9 cellular contexts compared by ENCODE assay signal in the genomic region with DNA sequence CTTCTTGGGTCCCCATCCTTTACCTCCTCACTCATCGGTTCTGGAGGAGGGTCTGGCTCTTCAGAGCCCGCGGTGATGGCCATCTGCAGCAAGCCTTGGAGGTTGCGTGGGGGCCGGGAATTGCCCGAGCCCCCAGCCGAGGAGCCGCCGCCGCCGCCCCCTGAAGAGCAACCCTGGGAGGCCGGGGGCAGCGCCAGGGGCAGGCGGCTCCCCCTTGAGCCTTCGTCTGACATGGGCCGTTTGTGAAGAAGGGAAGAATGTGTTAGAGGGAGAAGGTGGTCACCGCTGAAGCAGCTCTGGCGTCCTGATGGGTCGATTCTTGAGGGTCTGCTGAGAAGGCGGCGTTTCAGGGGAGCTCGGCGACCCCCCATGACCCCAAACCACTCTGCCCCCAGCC. TPM values are rescaled to one million over a fixed set of nuclear protein-coding genes. Genes with fewer than 3 reads are reported as not detected.
DNase-seq lines count a peak whose midpoint lies in the region; ATAC-seq and TF ChIP-seq lines count a peak whose summit lies in the region.
"Had no signal": no experiment of that assay in that cellular context is flagged by ENCODE, and none has a peak within 500 bp of the region (broad histone marks: within the 10 kb centered on the region; RNA-seq: fewer than 3 reads in every experiment).

No MANE protein-coding gene starts in this region.

- intact Hi-C loops in IMR-90 (cut with micrococcal nuclease), result no loop called here

- DNase-seq in IMR-90 (no peak), NCI-H1105 (lab: John Stamatoyannopoulos, UW) (no peak), GOT3 (lab: John Stamatoyannopoulos, UW) (no peak)
- DNase-seq in central memory CD8-positive, alpha-beta T cell (ENCODE audit: low spot score in 2 of 2), result no peak

- H3K27ac ChIP-seq in 22Rv1 (peak overlapping the region; percentile 83), IMR-90 (ENCODE audit: insufficient read depth, low read length) (peak overlapping the region; percentile 48; the same call in 1 of the 2 replicates)

- H3K9me1 ChIP-seq in IMR-90 (ENCODE audit: insufficient read depth, low read length), result peaks cover 10% of the 10 kb centered on the region

- H3K18ac ChIP-seq in IMR-90 (ENCODE audit: low read depth, low read length), result no peak overlapping the region

- H4K91ac ChIP-seq in IMR-90 (ENCODE audit: insufficient read depth, low read depth, low read length), result peak overlapping the region; percentile 41; the same call in 1 of the 2 replicates

- peak overlapping the region; percentile 81 for H2AK5ac ChIP-seq in IMR-90 (ENCODE audit: low read depth, low read length)

- H2BK120ac ChIP-seq in IMR-90 (ENCODE audit: low read depth, low read length), result no peak overlapping the region

- no peaks in the 10 kb centered on the region for H3K27me3 ChIP-seq in IMR-90 (ENCODE audit: control insufficient read depth, insufficient read depth, low read length)
- peaks cover 11% of the 10 kb centered on the region for H3K27me3 ChIP-seq in mucosa of stomach (ENCODE audit: control insufficient read depth, insufficient read depth, low read length)

- peaks cover 3 to 25% of the 10 kb centered on the region in 2 experiments; a peak in 3 of 4 replicates for H3K79me1 ChIP-seq in IMR-90 (ENCODE audit: low read depth in 1 of 2, low read length in 2 of 2)

- H2AFZ ChIP-seq in IMR-90 (replicated peaks; ENCODE audit: low read length, poor library complexity), result peak overlapping the region; percentile 93

- H3K4me1 Mint-ChIP-seq in central memory CD8-positive, alpha-beta T cell, result peaks cover 55% of the 10 kb centered on the region

- in situ Hi-C loops in IMR-90 (cut with MboI; ENCODE audit: low sequenced_read_pairs), result loop anchor here (25.0 kb wide), 1 partner anchor 358 kb away; a partner anchor contains a TSS

- peaks cover 13% of the 10 kb centered on the region; the same call in 1 of the 2 replicates for H3K4me1 ChIP-seq in IMR-90 (ENCODE audit: control insufficient read depth, insufficient read depth, low read length)
- H3K4me1 ChIP-seq in mucosa of stomach (ENCODE audit: control insufficient read depth, insufficient read depth, low read length), result peaks cover 16% of the 10 kb centered on the region

- TF ChIP-seq CTCF in 22Rv1 (IDR thresholded peaks at IDR 0.05), result no peak
- no peak for TF ChIP-seq CTCF in IMR-90 (conservative IDR thresholded peaks at IDR 0.05; ENCODE audit: low read depth, low read length)

- H3K4me3 ChIP-seq in IMR-90 (ENCODE audit: insufficient read depth, low read depth, low read length), result peak overlapping the region; percentile 70
- H3K4me3 ChIP-seq in mucosa of stomach (ENCODE audit: low read length), result peak overlapping the region; percentile 96

- peak overlapping the region; percentile 99 for H3K4me3 Mint-ChIP-seq in central memory CD8-positive, alpha-beta T cell

- H3K4ac ChIP-seq in IMR-90 (ENCODE audit: low read depth, low read length), result peak overlapping the region; percentile 85

- peak overlapping the region; percentile 32; the same call in 1 of the 2 replicates for H3K56ac ChIP-seq in IMR-90 (ENCODE audit: extremely low read depth, insufficient read depth, low read length)

- ATAC-seq in IMR-90 (ENCODE audit: low read depth) (no peak), HG03280 (IDR thresholded peaks at IDR 0.05; ENCODE audit: unreplicated experiment) (no peak), HG03442 (IDR thresholded peaks at IDR 0.05; ENCODE audit: unreplicated experiment) (no peak)
- no peak for ATAC-seq in central memory CD8-positive, alpha-beta T cell (replicated peaks; ENCODE audit: extremely low read depth, poor library complexity, severe bottlenecking)

- H3K4me2 ChIP-seq in IMR-90 (ENCODE audit: low read depth, low read length), result peak overlapping the region; percentile 91

- peak overlapping the region; percentile 86 for H3K14ac ChIP-seq in IMR-90 (replicated peaks; ENCODE audit: low read depth, low read length)

- no peaks in the 10 kb centered on the region for H3K9me3 Mint-ChIP-seq in central memory CD8-positive, alpha-beta T cell

- 0% methylated on average over 1 of the region's 23 CpGs; no CpG with 5 or more reads in 1 of the 2 experiments for WGBS in IMR-90 (ENCODE audit: extremely low coverage in 2 of 2, insufficient read length in 1 of 2), 2 experiments

- TF ChIP-seq RAD21 in IMR-90 (IDR thresholded peaks at IDR 0.05; ENCODE audit: low read length), result no peak

- peak overlapping the region; percentile 78 for H4K5ac ChIP-seq in IMR-90 (ENCODE audit: low read depth, low read length)

- CTCF ChIA-PET in IMR-90 (lab: Yijun Ruan, JAX), result no interaction called here

- no peak overlapping the region for H2BK20ac ChIP-seq in IMR-90 (ENCODE audit: low read depth, low read length)

- peak overlapping the region; percentile 84 for H2AK9ac ChIP-seq in IMR-90 (replicated peaks; ENCODE audit: low read depth, low read length, poor library complexity)

- TF ChIP-seq POLR2A in IMR-90 (IDR thresholded peaks at IDR 0.05; ENCODE audit: low read depth, low read length), result no peak

- no TSS peak for BruUV-seq in IMR-90 (replicated peaks; lab: Mats Ljungman, UMichigan)

- no peaks in the 10 kb centered on the region for H3K9me3 ChIP-seq in IMR-90 (ENCODE audit: control insufficient read depth, insufficient read depth, low read length)
- no peaks in the 10 kb centered on the region for H3K9me3 ChIP-seq in mucosa of stomach (ENCODE audit: control insufficient read depth, low read length)

- peak overlapping the region; percentile 95 to 96 for H4K8ac ChIP-seq in IMR-90 (ENCODE audit: low read depth in 2 of 2, low read length in 2 of 2)

- H3K27me3 Mint-ChIP-seq in central memory CD8-positive, alpha-beta T cell, result no peaks in the 10 kb centered on the region

- peaks cover 22% of the 10 kb centered on the region for H3K36me3 Mint-ChIP-seq in central memory CD8-positive, alpha-beta T cell (ENCODE audit: insufficient read depth)

- dilution Hi-C loops in IMR-90 (cut with HindIII; ENCODE audit: low sequenced_read_pairs, unreplicated experiment), result no loop called here

- no peak overlapping the region for H2BK5ac ChIP-seq in IMR-90 (ENCODE audit: low read depth, low read length, poor library complexity, severe bottlenecking)

- peak overlapping the region; percentile 84; the same call in 1 of the 2 replicates for H3K23ac ChIP-seq in IMR-90 (ENCODE audit: low read depth, low read length)

- H3K36me3 ChIP-seq in IMR-90 (ENCODE audit: control insufficient read depth, insufficient read depth, low read length) (peaks cover 13% of the 10 kb centered on the region; the same call in 1 of the 2 replicates), mucosa of stomach (ENCODE audit: control insufficient read depth, insufficient read depth, low read length) (no peaks in the 10 kb centered on the region)

- POLR2A ChIA-PET in IMR-90 (lab: Charles Lee; ENCODE audit: unreplicated experiment), result no interaction called here

- H3K9ac ChIP-seq in IMR-90 (ENCODE audit: low read depth, low read length) (peak overlapping the region; percentile 77), mucosa of stomach (ENCODE audit: low read length) (peak overlapping the region; percentile 67)

- H3K27ac Mint-ChIP-seq in central memory CD8-positive, alpha-beta T cell (ENCODE audit: low read depth), result peak overlapping the region; percentile 100

- H2BK15ac ChIP-seq in IMR-90 (ENCODE audit: low read depth, low read length), result no peak overlapping the region

- H4K20me1 ChIP-seq in IMR-90 (ENCODE audit: insufficient read depth, low read length), result no peaks in the 10 kb centered on the region

TF ChIP-seq in IMR-90, 13 proteins besides CTCF, POLR2A, EP300 and RAD21:
- TF ChIP-seq RFX5 (IDR thresholded peaks at IDR 0.05; ENCODE audit: low read depth, low read length) (no peak), CHD1 (IDR thresholded peaks at IDR 0.05; ENCODE audit: low read depth, low read length) (no peak)
- TF ChIP-seq, protein P1, sequence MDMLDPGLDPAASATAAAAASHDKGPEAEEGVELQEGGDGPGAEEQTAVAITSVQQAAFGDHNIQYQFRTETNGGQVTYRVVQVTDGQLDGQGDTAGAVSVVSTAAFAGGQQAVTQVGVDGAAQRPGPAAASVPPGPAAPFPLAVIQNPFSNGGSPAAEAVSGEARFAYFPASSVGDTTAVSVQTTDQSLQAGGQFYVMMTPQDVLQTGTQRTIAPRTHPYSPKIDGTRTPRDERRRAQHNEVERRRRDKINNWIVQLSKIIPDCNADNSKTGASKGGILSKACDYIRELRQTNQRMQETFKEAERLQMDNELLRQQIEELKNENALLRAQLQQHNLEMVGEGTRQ (IDR thresholded peaks at IDR 0.05; ENCODE audit: low read depth, low read length), result no peak

RNA-seq across cellular contexts. Expression of a gene that starts 0.5 kb away (rescaled TPM):
- 19.7 and 21.0 TPM in 2 replicates for total RNA-seq in IMR-90 (2012; rRNA removed)
- 43.2 and 52.5 TPM in 2 replicates for polyA plus RNA-seq in IMR-90 (2012; rRNA removed)
- 67.7 and 72.0 TPM in 2 replicates for polyA plus RNA-seq in IMR-90 (2012; cell fraction: cytosol; rRNA removed)
- polyA plus RNA-seq in IMR-90 (2012; cell fraction: nucleus; rRNA removed; ENCODE audit: low replicate concordance), result 16.3 and 55.1 TPM in 2 replicates

RNA-seq across cellular contexts. Expression of a gene that starts 4.4 kb away (rescaled TPM):
- 1.9 and 2.5 TPM in 2 replicates for total RNA-seq in IMR-90 (2012; rRNA removed)
- polyA plus RNA-seq in IMR-90 (2012; rRNA removed), result 22.3 and 31.1 TPM in 2 replicates
- 12.9 and 43.9 TPM in 2 replicates for polyA plus RNA-seq in IMR-90 (2012; cell fraction: cytosol; rRNA removed)
- polyA plus RNA-seq in IMR-90 (2012; cell fraction: nucleus; rRNA removed; ENCODE audit: low replicate concordance), result 101 and 104 TPM in 2 replicates

RNA-seq across cellular contexts. Expression of a gene that starts 20.6 kb away (rescaled TPM):
- total RNA-seq in IMR-90 (2012; rRNA removed), result 19.9 and 20.0 TPM in 2 replicates
- 50.1 and 50.2 TPM in 2 replicates for polyA plus RNA-seq in IMR-90 (2012; rRNA removed)
- 36.6 and 48.1 TPM in 2 replicates for polyA plus RNA-seq in IMR-90 (2012; cell fraction: cytosol; rRNA removed)
- polyA plus RNA-seq in IMR-90 (2012; cell fraction: nucleus; rRNA removed; ENCODE audit: low replicate concordance), result 85.4 and 121 TPM in 2 replicates

RNA-seq across cellular contexts. Expression of a gene that starts 45.8 kb away (rescaled TPM):
- not detected in 2 replicates for total RNA-seq in IMR-90 (2012; rRNA removed)
- polyA plus RNA-seq in IMR-90 (2012; rRNA removed), result not detected in 2 replicates
- polyA plus RNA-seq in IMR-90 (2012; cell fraction: cytosol; rRNA removed), result not detected in 2 replicates
- polyA plus RNA-seq in IMR-90 (2012; cell fraction: nucleus; rRNA removed; ENCODE audit: low replicate concordance), result not detected in 2 replicates
- total RNA-seq: esophagus mucosa had no signal

RNA-seq across cellular contexts. Expression of a gene that starts 50.8 kb away (rescaled TPM):
- 0.18 and 0.28 TPM in 2 replicates for total RNA-seq in IMR-90 (2012; rRNA removed)
- 2.4 TPM in 2 replicates for polyA plus RNA-seq in IMR-90 (2012; rRNA removed)
- polyA plus RNA-seq in IMR-90 (2012; cell fraction: cytosol; rRNA removed), result 1.1 and 1.4 TPM in 2 replicates
- polyA plus RNA-seq in IMR-90 (2012; cell fraction: nucleus; rRNA removed; ENCODE audit: low replicate concordance), result 13.1 and 45.3 TPM in 2 replicates
